In the genomic region with DNA sequence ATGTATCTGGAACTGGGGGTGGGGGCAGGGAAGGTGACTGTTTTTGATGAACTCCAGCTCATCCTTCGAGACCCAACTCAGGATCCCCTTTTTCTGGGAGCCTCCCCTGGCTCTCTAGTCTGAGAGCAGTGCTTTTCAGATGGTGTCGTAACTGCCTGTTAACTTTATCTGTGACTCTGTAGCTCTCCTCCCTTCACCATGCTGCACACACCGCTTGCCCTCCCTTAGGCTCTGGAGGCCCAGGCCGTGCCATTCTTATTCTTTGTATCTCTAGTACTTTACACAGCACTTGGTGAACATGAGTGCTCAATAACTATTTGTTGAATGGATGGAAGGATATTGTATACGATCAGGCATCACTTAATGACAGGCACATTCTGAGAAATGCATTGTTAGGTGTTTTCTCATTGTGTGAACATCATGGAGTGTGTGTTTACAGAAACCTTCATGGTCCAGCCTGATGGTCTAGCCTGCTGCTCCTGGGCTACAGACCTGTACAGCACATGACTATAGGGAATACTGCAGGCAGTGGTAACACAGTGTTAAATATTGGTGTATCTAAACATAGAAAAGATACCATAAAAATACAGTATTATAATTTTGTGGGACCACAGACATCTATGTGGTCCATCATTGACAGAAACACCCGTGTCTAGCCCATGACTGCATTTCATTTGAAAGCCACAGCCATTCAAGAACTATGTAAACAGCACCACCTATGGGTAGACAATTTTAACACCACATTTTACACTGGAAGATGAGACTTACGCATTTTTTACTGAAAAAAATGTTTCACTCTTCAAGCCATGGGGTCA, we compare ENCODE assay signal across 8 cellular contexts.
A peak's percentile ranks its signal among the peaks of the same experiment; 100 is the strongest.
DNase-seq lines count a peak whose midpoint lies in the region; ATAC-seq and TF ChIP-seq lines count a peak whose summit lies in the region.

No MANE protein-coding gene starts in this region.

- TF ChIP-seq CTCF in HCT116 (IDR thresholded peaks at IDR 0.05 in 2 of 3, conservative IDR thresholded peaks at IDR 0.05 in 1 of 3; ENCODE audit: borderline replicate concordance in 1 of 3, insufficient read depth in 1 of 3, low read depth in 2 of 3, low read length in 2 of 3) (peak; percentile 56 to 90 (median 82)), WTC11 (IDR thresholded peaks at IDR 0.05) (peak; percentile 75)

- no peak overlapping the region for H2AFZ ChIP-seq in HCT116 (ENCODE audit: low read depth, low read length, poor library complexity, severe bottlenecking)

- ATAC-seq in HCT116 (peak; percentile 85), WTC11 (no peak), HG02970 (IDR thresholded peaks at IDR 0.05; ENCODE audit: low FRiP score, unreplicated experiment) (no peak)

- DNase-seq in activated T-cell treated with anti-CD3 and anti-CD28 coated beads for 24 hours (ENCODE audit: low read depth) (peak; percentile 7), HCT116 (ENCODE audit: low read depth, low spot score) (peak; percentile 40), NCI-H2107 (lab: John Stamatoyannopoulos, UW) (peak; percentile 71), WTC11 (ENCODE audit: low spot score) (no peak), glomerular visceral epithelial cell (ENCODE audit: extremely low spot score) (peak; percentile 57), putamen (ENCODE audit: low spot score) (peak; percentile 71)
- no peak for DNase-seq in activated T-cell treated with anti-CD3 and anti-CD28 coated beads, Interleukin-2, amount 50 U/mL, for 1 hour

- no peaks in the 10 kb centered on the region for H3K4me1 ChIP-seq in HCT116 (ENCODE audit: control insufficient read depth in 1 of 2, insufficient read depth in 2 of 2, low read length in 2 of 2)

- no peak overlapping the region for H3K9ac ChIP-seq in HCT116 (ENCODE audit: low read length)

- peaks cover 5% of the 10 kb centered on the region; the same call in 1 of the 2 replicates for H3K27me3 ChIP-seq in HCT116 (ENCODE audit: insufficient read depth, low read length)

- POLR2A ChIA-PET in HCT116 (lab: Charles Lee): no interaction called here
- POLR2A ChIA-PET in WTC11 (lab: Charles Lee): no interaction called here

- H3K36me3 Mint-ChIP-seq in WTC11: no peaks in the 10 kb centered on the region

- TF ChIP-seq POLR2A in HCT116 (IDR thresholded peaks at IDR 0.05; ENCODE audit: borderline replicate concordance, extremely low read depth, insufficient read depth, insufficient read length): no peak

- no peak overlapping the region for H3K4me3 Mint-ChIP-seq in WTC11

- intact Hi-C loops in HCT116 (cut with micrococcal nuclease): loop anchor here (1.0 to 5.0 kb wide), 4 partner anchors 155 to 493 kb away; no protein-coding TSS in a partner anchor

- H3K27ac ChIP-seq in HCT116 (ENCODE audit: low read depth, low read length): no peak overlapping the region

- no peaks in the 10 kb centered on the region for H3K9me3 ChIP-seq in HCT116 (ENCODE audit: control insufficient read depth in 1 of 2, insufficient read depth in 1 of 2, low read depth in 1 of 2, low read length in 2 of 2)

- no peaks in the 10 kb centered on the region for H3K36me3 ChIP-seq in HCT116 (ENCODE audit: control insufficient read depth in 1 of 2, insufficient read depth in 2 of 2, low read length in 2 of 2)

- H4K20me1 ChIP-seq in HCT116 (ENCODE audit: insufficient read depth): no peaks in the 10 kb centered on the region

- no peak overlapping the region for H3K4me3 ChIP-seq in HCT116 (replicated peaks in 1 of 2; ENCODE audit: low read depth in 1 of 2, low read length in 2 of 2)

- CTCF ChIA-PET in HCT116 (lab: Charles Lee) (interaction anchor here (0.8 to 1.0 kb wide), 4 partner anchors 155 to 201 kb away, joined by 3 to 5 read pairs (median 4); partner anchors contain the start of gene CYP46A1), WTC11 (lab: Charles Lee) (interaction anchor here (0.8 to 1.3 kb wide), 5 partner anchors 11 to 154 kb away, joined by 3 to 12 read pairs (median 4); no protein-coding TSS in a partner anchor)

- no peaks in the 10 kb centered on the region for H3K79me2 ChIP-seq in HCT116 (ENCODE audit: insufficient read depth, low read length)

- peaks cover 32% of the 10 kb centered on the region for H3K4me1 Mint-ChIP-seq in WTC11

- H3K9me3 Mint-ChIP-seq in WTC11: no peaks in the 10 kb centered on the region

- no peaks in the 10 kb centered on the region for H3K9me2 ChIP-seq in HCT116 (ENCODE audit: insufficient read depth)

- H3K27ac Mint-ChIP-seq in WTC11: no peak overlapping the region

- no peak overlapping the region for H3K4me2 ChIP-seq in HCT116 (ENCODE audit: low read length)

- H3K27me3 Mint-ChIP-seq in WTC11 (ENCODE audit: low read depth): no peaks in the 10 kb centered on the region; the same call in 1 of the 2 replicates

- no TSS peak for BruUV-seq in HCT116 (replicated peaks; lab: Mats Ljungman, UMichigan)

- RAD21 ChIA-PET in HCT116 (lab: Charles Lee; ENCODE audit: low non-redundant PET in 1 of 2, low total read pairs in 2 of 2, uncharacterized antibody in 2 of 2, unreplicated experiment in 2 of 2): interaction anchor here in 1 of 2 experiments (0.6 kb wide), 1 partner anchor 201 kb away, joined by 3 read pairs; no protein-coding TSS in a partner anchor

- TF ChIP-seq RAD21 in HCT116 (IDR thresholded peaks at IDR 0.05; ENCODE audit: low read depth): peak; percentile 89

TF ChIP-seq in HCT116, 20 proteins besides CTCF, POLR2A, EP300 and RAD21 (continues in another document):
- TF ChIP-seq FOSL1 (IDR thresholded peaks at IDR 0.05; ENCODE audit: low read depth) (no peak), POLR2AphosphoS5 (IDR thresholded peaks at IDR 0.05; ENCODE audit: low read depth, low read length) (no peak), CBX3 (IDR thresholded peaks at IDR 0.05; ENCODE audit: low read depth) (no peak), SIN3A (IDR thresholded peaks at IDR 0.05; ENCODE audit: low read depth) (no peak), EGR1 (IDR thresholded peaks at IDR 0.05; ENCODE audit: low read depth) (no peak), ZNF274 (IDR thresholded peaks at IDR 0.05; ENCODE audit: low read depth, low read length) (no peak), JUND (IDR thresholded peaks at IDR 0.05) (no peak), TCF7L2 (IDR thresholded peaks at IDR 0.05; ENCODE audit: borderline replicate concordance, extremely low read depth, insufficient read depth, insufficient read length) (no peak), SRF (IDR thresholded peaks at IDR 0.05; ENCODE audit: low read depth) (no peak)

TF ChIP-seq in WTC11, 78 proteins besides CTCF, POLR2A, EP300 and RAD21:
- no peak for TF ChIP-seq ZNF671 (CRISPR knock-in tag; IDR thresholded peaks at IDR 0.05)
- TF ChIP-seq, protein P1, sequence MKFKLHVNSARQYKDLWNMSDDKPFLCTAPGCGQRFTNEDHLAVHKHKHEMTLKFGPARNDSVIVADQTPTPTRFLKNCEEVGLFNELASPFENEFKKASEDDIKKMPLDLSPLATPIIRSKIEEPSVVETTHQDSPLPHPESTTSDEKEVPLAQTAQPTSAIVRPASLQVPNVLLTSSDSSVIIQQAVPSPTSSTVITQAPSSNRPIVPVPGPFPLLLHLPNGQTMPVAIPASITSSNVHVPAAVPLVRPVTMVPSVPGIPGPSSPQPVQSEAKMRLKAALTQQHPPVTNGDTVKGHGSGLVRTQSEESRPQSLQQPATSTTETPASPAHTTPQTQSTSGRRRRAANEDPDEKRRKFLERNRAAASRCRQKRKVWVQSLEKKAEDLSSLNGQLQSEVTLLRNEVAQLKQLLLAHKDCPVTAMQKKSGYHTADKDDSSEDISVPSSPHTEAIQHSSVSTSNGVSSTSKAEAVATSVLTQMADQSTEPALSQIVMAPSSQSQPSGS (CRISPR knock-in tag; IDR thresholded peaks at IDR 0.05; ENCODE audit: borderline replicate concordance, low read depth): no peak

Comparison
In these comparisons a context has a peak if more than half of its experiments do, and no peak if none do; other contexts are left out.
1. DNase-seq: peak in activated T-cell treated with anti-CD3 and anti-CD28 coated beads for 24 hours (single experiment), HCT116 (single experiment), NCI-H2107 (single experiment), glomerular visceral epithelial cell (single experiment) and putamen (single experiment); none in activated T-cell treated with anti-CD3 and anti-CD28 coated beads, Interleukin-2, amount 50 U/mL, for 1 hour (single experiment) and WTC11 (single experiment).